1 cellular context compared by ENCODE assay signal in genomic region chr1:75600781-75601180, GRCh38.
A peak's percentile ranks its signal among the peaks of the same experiment; 100 is the strongest.
TF ChIP-seq lines count a peak whose summit lies in the region.

No MANE protein-coding gene starts in this region.

TF ChIP-seq in K562, 482 proteins besides CTCF, POLR2A, EP300 and RAD21:
- TF ChIP-seq ZNF318 (IDR thresholded peaks at IDR 0.05; ENCODE audit: borderline replicate concordance in 1 of 2, low read depth in 1 of 2) (no peak), PHB (CRISPR knock-in tag; IDR thresholded peaks at IDR 0.05) (no peak), FOS (IDR thresholded peaks at IDR 0.05; ENCODE audit: extremely low read depth, insufficient read length) (no peak), ATF3 (IDR thresholded peaks at IDR 0.05) (peak; percentile 26; the same call in 1 of the 2 replicates), ATF3 (CRISPR knock-in tag; conservative IDR thresholded peaks at IDR 0.05) (no peak)
